8 cellular contexts compared by ENCODE assay signal in genomic region chr1:248825909-248826760, GRCh38. TPM values are rescaled to one million over a fixed set of nuclear protein-coding genes. Genes with fewer than 3 reads are reported as not detected.
DNase-seq lines count a peak whose midpoint lies in the region; ATAC-seq lines count a peak whose summit lies in the region.

TSS of gene SH3BP5L (minus strand) at chr1:248825915. CDS start at chr1:248824935, 980 bp downstream.

- intact Hi-C loops in T-helper 2 cell treated with Interferon-gamma antibody and Interleukin-4, amounts not matched to agents 100 ng/mL and 5 ng/mL, for 36 hours (cut with micrococcal nuclease), result loop anchor here (1.0 to 5.0 kb wide), 8 partner anchors 12 to 1724 kb away; partner anchors contain the start of genes PGBD2, ZNF669 and ZNF672
- intact Hi-C loops in right cardiac atrium (cut with DNase I), result no loop called here
- intact Hi-C loops in aorta (cut with DNase I), result loop anchor here in 1 of 2 donors (1.0 kb wide), 1 partner anchor 12 kb away; the partner anchor contains the start of gene ZNF672

- H3K4me3 ChIP-seq in right cardiac atrium (ENCODE audit: low read length) (peak within 1 kb of the TSS; percentile 75), rectal smooth muscle tissue (ENCODE audit: low read length) (peak within 1 kb of the TSS; percentile 84), aorta (ENCODE audit: low read length in 2 of 2) (peak within 1 kb of the TSS; percentile 71 to 93)

- no peaks in the 10 kb centered on the region for H3K27me3 ChIP-seq in right cardiac atrium (ENCODE audit: control insufficient read depth, insufficient read depth)
- no peaks in the 10 kb centered on the region for H3K27me3 ChIP-seq in rectal smooth muscle tissue (ENCODE audit: control insufficient read depth, insufficient read depth, low read length)
- no peaks in the 10 kb centered on the region for H3K27me3 ChIP-seq in aorta (ENCODE audit: control insufficient read depth in 1 of 2, insufficient read depth in 2 of 2, low read length in 1 of 2)

- H3K36me3 ChIP-seq in rectal smooth muscle tissue (ENCODE audit: control insufficient read depth, insufficient read depth, low read length) (peaks cover 3% of the 10 kb centered on the region), aorta (ENCODE audit: control insufficient read depth in 1 of 2, insufficient read depth in 2 of 2, low read length in 1 of 2) (no peaks in the 10 kb centered on the region)

- H3K4me1 ChIP-seq in right cardiac atrium (ENCODE audit: control insufficient read depth, insufficient read depth, low read length) (peaks cover 24% of the 10 kb centered on the region), rectal smooth muscle tissue (ENCODE audit: control insufficient read depth, insufficient read depth, low read length) (peaks cover 25% of the 10 kb centered on the region), aorta (ENCODE audit: control insufficient read depth in 1 of 2, insufficient read depth in 2 of 2, low read length in 2 of 2) (peaks cover 6 to 7% of the 10 kb centered on the region in 2 donors)

- DNase-seq in NCI-H187 treated with DMSO at 0.1 percent for 48 hours (lab: John Stamatoyannopoulos, UW), result peak; percentile 85
- peak; percentile 72 to 99 (median 94) for DNase-seq in anterior cingulate cortex (lab: John Stamatoyannopoulos, UW)
- peak; percentile 92 to 97 (median 96) for DNase-seq in right cardiac atrium
- peak; percentile 95 to 97 for DNase-seq in aorta

- ATAC-seq in GM18502 (IDR thresholded peaks at IDR 0.05; ENCODE audit: poor library complexity, unreplicated experiment) (peak; percentile 92), HG02970 (IDR thresholded peaks at IDR 0.05; ENCODE audit: low FRiP score, unreplicated experiment) (peak; percentile 93), right cardiac atrium (peak; percentile 97), aorta (ENCODE audit: low FRiP score) (peak; percentile 97)

- whole genome bisulfite sequencing in right cardiac atrium, result under 1% methylated on average over 56 of the region's 56 CpGs
- 0 to 1% methylated on average over 56 of the region's 56 CpGs for WGBS in aorta, 2 donors

- H3K9ac ChIP-seq in rectal smooth muscle tissue (ENCODE audit: low read length), result peak within 1 kb of the TSS; percentile 81

- peak within 1 kb of the TSS; percentile 100 for H3K27ac ChIP-seq in right cardiac atrium (ENCODE audit: low read length)
- H3K27ac ChIP-seq in rectal smooth muscle tissue (ENCODE audit: low read depth, low read length), result peak within 1 kb of the TSS; percentile 84
- peak within 1 kb of the TSS; percentile 34 to 92 for H3K27ac ChIP-seq in aorta (ENCODE audit: low read depth in 1 of 2, low read length in 2 of 2)

- H3K9me3 ChIP-seq in right cardiac atrium (ENCODE audit: control insufficient read depth, low read length) (no peaks in the 10 kb centered on the region), aorta (ENCODE audit: control insufficient read depth, low read length) (no peaks in the 10 kb centered on the region)

RNA-seq across cellular contexts. Expression of gene SH3BP5L, which starts in this region (rescaled TPM):
- 30.1 and 33.0 TPM in 2 replicates for total RNA-seq in T-helper 2 cell treated with Interferon-gamma antibody and Interleukin-4, amounts not matched to agents 100 ng/mL and 5 ng/mL, for 36 hours
- total RNA-seq in right cardiac atrium, result 10 to 100 TPM; 15.3 to 20.8 (median 18.0) TPM
- polyA plus RNA-seq in right cardiac atrium, result 18.0 TPM
- 10 to 100 TPM; 21.4 to 25.1 TPM for total RNA-seq in aorta
- polyA plus RNA-seq in aorta, result 10 to 100 TPM; 11.8 to 16.6 TPM

Comparison
In these comparisons a context has a peak if more than half of its experiments do, and no peak if none do; other contexts are left out.
1. Peak in every context shown above with its lines: DNase-seq, ATAC-seq, H3K4me3 ChIP-seq and H3K27ac ChIP-seq.